Comparison of ENCODE assay signal across 16 cellular contexts in genomic region chr6:52410979-52411378, GRCh38.
"Had no signal": no experiment of that assay in that cellular context is flagged by ENCODE, and none has a peak within 500 bp of the region (broad histone marks: within the 10 kb centered on the region; RNA-seq: fewer than 3 reads in every experiment).

No MANE protein-coding gene starts in this region.

- H3K27me3 Mint-ChIP-seq: activated B cell treated with CpG ODN at 0.5 μM for 24 hours; activated CD8-positive, alpha-beta T cell treated with anti-CD3 and anti-CD28 coated beads for 36 hours; activated naive CD8-positive, alpha-beta T cell treated with anti-CD3 and anti-CD28 coated beads for 36 hours had no signal

- DNase-seq: activated B cell treated with CpG ODN at 0.5 μM for 24 hours; activated CD4-positive, alpha-beta T cell treated with anti-CD3 and anti-CD28 coated beads for 48 hours; activated CD8-positive, alpha-beta T cell treated with anti-CD3 and anti-CD28 coated beads for 36 hours; activated gamma-delta T cell treated with Interleukin-2 at 50 U/mL for 16 hours; activated naive CD8-positive, alpha-beta T cell treated with anti-CD3 and anti-CD28 coated beads for 36 hours; activated T-cell treated with anti-CD3 and anti-CD28 coated beads, Interleukin-2, amount 50 U/mL, for 4 hours; aorta; dorsolateral prefrontal cortex; endodermal cell; left ventricle myocardium inferior; sigmoid colon; stimulated activated CD4-positive, alpha-beta T cell treated with anti-CD3 and anti-CD28 coated beads, Interleukin-1b, Interleukin-23, amount 100 ng/mL, for 48 hours; stomach; testis had no signal

- H3K36me3 Mint-ChIP-seq: activated naive CD8-positive, alpha-beta T cell treated with anti-CD3 and anti-CD28 coated beads for 36 hours had no signal

- H3K4me1 ChIP-seq: testis had no signal

- H3K36me3 ChIP-seq: left ventricle myocardium inferior, sigmoid colon, stomach had no signal

- H3K4me3 Mint-ChIP-seq: activated B cell treated with CpG ODN at 0.5 μM for 24 hours; activated CD8-positive, alpha-beta T cell treated with anti-CD3 and anti-CD28 coated beads for 36 hours; activated naive CD8-positive, alpha-beta T cell treated with anti-CD3 and anti-CD28 coated beads for 36 hours; activated T-cell treated with anti-CD3 and anti-CD28 coated beads, Interleukin-2, amount 50 U/mL, for 4 hours; endodermal cell; T-helper 2 cell treated with Interferon-gamma antibody and Interleukin-4, amounts not matched to agents 5 μg/mL and 100 μg/mL, for 36 hours had no signal

- ATAC-seq: activated CD8-positive, alpha-beta T cell treated with anti-CD3 and anti-CD28 coated beads for 36 hours; activated T-cell treated with anti-CD3 and anti-CD28 coated beads, Interleukin-2, amount 50 U/mL, for 4 hours had no signal

- H3K4me3 ChIP-seq: dorsolateral prefrontal cortex, hepatocyte, left ventricle myocardium inferior, sigmoid colon, stomach, testis had no signal

- H3K27me3 ChIP-seq: dorsolateral prefrontal cortex, hepatocyte, sigmoid colon, stomach, testis had no signal

- H3K9me3 ChIP-seq: left ventricle myocardium inferior, sigmoid colon, stomach, testis had no signal

- H3K27ac Mint-ChIP-seq: activated B cell treated with CpG ODN at 0.5 μM for 24 hours; activated CD8-positive, alpha-beta T cell treated with anti-CD3 and anti-CD28 coated beads for 36 hours; activated naive CD8-positive, alpha-beta T cell treated with anti-CD3 and anti-CD28 coated beads for 36 hours; endodermal cell; T-helper 2 cell treated with Interferon-gamma antibody and Interleukin-4, amounts not matched to agents 5 μg/mL and 100 μg/mL, for 36 hours had no signal

- H3K27ac ChIP-seq: hepatocyte, left ventricle myocardium inferior, testis had no signal

- H3K9me3 Mint-ChIP-seq: activated B cell treated with CpG ODN at 0.5 μM for 24 hours; activated CD8-positive, alpha-beta T cell treated with anti-CD3 and anti-CD28 coated beads for 36 hours; activated naive CD8-positive, alpha-beta T cell treated with anti-CD3 and anti-CD28 coated beads for 36 hours; activated T-cell treated with anti-CD3 and anti-CD28 coated beads, Interleukin-2, amount 50 U/mL, for 4 hours; endodermal cell; T-helper 2 cell treated with Interferon-gamma antibody and Interleukin-4, amounts not matched to agents 5 μg/mL and 100 μg/mL, for 36 hours had no signal

- H3K4me2 ChIP-seq: hepatocyte had no signal
